In genomic region chr10:102501201-102502028, GRCh38 we compare ENCODE assay signal across 8 cellular contexts. TPM values are rescaled to one million over a fixed set of nuclear protein-coding genes. Genes with fewer than 3 reads are reported as not detected.
A peak's percentile ranks its signal among the peaks of the same experiment; 100 is the strongest.
DNase-seq lines count a peak whose midpoint lies in the region; ATAC-seq and TF ChIP-seq lines count a peak whose summit lies in the region.

No MANE protein-coding gene starts in this region.

- POLR2A ChIA-PET in RWPE1 (lab: Yijun Ruan, JAX; ENCODE audit: low non-redundant PET) = interaction anchor here (0.6 kb wide), 1 partner anchor 91 kb away, joined by 4 read pairs; no protein-coding TSS in a partner anchor

- H3K4me3 ChIP-seq in GM08714 (ENCODE audit: low read length) (peak overlapping the region; percentile 93), gastroesophageal sphincter (peak overlapping the region; percentile 71 to 90), skeletal muscle cell (ENCODE audit: low read depth, low read length) (peak overlapping the region; percentile 93)

- H3K9me3 Mint-ChIP-seq in progenitor cell of endocrine pancreas (ENCODE audit: low read depth) = no peaks in the 10 kb centered on the region

- no peaks in the 10 kb centered on the region for H3K9me3 ChIP-seq in gastroesophageal sphincter

- H3K27me3 ChIP-seq in gastroesophageal sphincter = no peaks in the 10 kb centered on the region

- no peak for ATAC-seq in gastroesophageal sphincter
- ATAC-seq in HG02938 (IDR thresholded peaks at IDR 0.05; ENCODE audit: unreplicated experiment) = no peak

- no peaks in the 10 kb centered on the region for H3K36me3 ChIP-seq in gastroesophageal sphincter

- no peak overlapping the region for H3K4me3 Mint-ChIP-seq in progenitor cell of endocrine pancreas (ENCODE audit: low read depth)

- no peaks in the 10 kb centered on the region for H3K36me3 Mint-ChIP-seq in progenitor cell of endocrine pancreas (ENCODE audit: insufficient read depth)

- CTCF ChIA-PET in RWPE1 (lab: Yijun Ruan, JAX) = interaction anchor here (0.6 to 1.5 kb wide), 3 partner anchors 23 to 95 kb away, joined by 3 to 7 read pairs (median 5); no protein-coding TSS in a partner anchor

- peak in 1 of 2 donors; percentile 59 for TF ChIP-seq POLR2A in gastroesophageal sphincter (IDR thresholded peaks at IDR 0.05)

- H3K27me3 Mint-ChIP-seq in progenitor cell of endocrine pancreas = no peaks in the 10 kb centered on the region

- peaks cover 4 to 80% (median 26%) of the 10 kb centered on the region in 3 donors for H3K4me1 ChIP-seq in gastroesophageal sphincter

- H3K4me1 Mint-ChIP-seq in progenitor cell of endocrine pancreas (ENCODE audit: low read depth) = peaks cover 10% of the 10 kb centered on the region

- TF ChIP-seq CTCF in RWPE1 (conservative IDR thresholded peaks at IDR 0.05; ENCODE audit: low read depth) = no peak
- no peak for TF ChIP-seq CTCF in gastroesophageal sphincter (IDR thresholded peaks at IDR 0.05)
- no peak for TF ChIP-seq CTCF in progenitor cell of endocrine pancreas (IDR thresholded peaks at IDR 0.05; ENCODE audit: unreplicated experiment)

- H3K27ac ChIP-seq in RWPE1 (peak overlapping the region; percentile 85), gastroesophageal sphincter (peak overlapping the region; percentile 88 to 99 (median 91))

- 1 to 2% methylated on average over 20 to 22 of the region's 23 CpGs for WGBS in gastroesophageal sphincter (ENCODE audit: low coverage in 1 of 2), 2 donors

- DNase-seq in RWPE1 (ENCODE audit: low spot score) (no peak), skeletal muscle cell (ENCODE audit: low read depth) (no peak), NCI-H2196 treated with DMSO at 0.1 percent for 48 hours (lab: John Stamatoyannopoulos, UW; ENCODE audit: unreplicated experiment) (no peak), GM19240 (ENCODE audit: insufficient read length, low spot score) (no peak), progenitor cell of endocrine pancreas (ENCODE audit: low spot score, unreplicated experiment) (no peak)

- H3K27ac Mint-ChIP-seq in progenitor cell of endocrine pancreas = no peak overlapping the region

- TF ChIP-seq EP300 in gastroesophageal sphincter (IDR thresholded peaks at IDR 0.05) = no peak

RNA-seq across cellular contexts. Expression of gene ACTR1A, which starts 1.1 kb away (rescaled TPM):
- total RNA-seq in gastroesophageal sphincter (100 to 1,000 TPM; 157 to 221 (median 179) TPM), progenitor cell of endocrine pancreas (87.2 and 104 TPM in 2 replicates)

RNA-seq across cellular contexts. Expression of gene SUFU, which starts 2.4 kb away (rescaled TPM):
- total RNA-seq in gastroesophageal sphincter = 1 to 10 TPM; 5.3 to 10.0 (median 8.6) TPM
- 23.0 and 25.8 TPM in 2 replicates for total RNA-seq in progenitor cell of endocrine pancreas

RNA-seq across cellular contexts. Expression of gene C10orf95, which starts 50.1 kb away (rescaled TPM):
- total RNA-seq in gastroesophageal sphincter (not detected), progenitor cell of endocrine pancreas (0.73 and 0.77 TPM in 2 replicates)
